9 cellular contexts compared by ENCODE assay signal in genomic region chr16:27642753-27643152, GRCh38.
DNase-seq lines count a peak whose midpoint lies in the region; ATAC-seq and TF ChIP-seq lines count a peak whose summit lies in the region.
"Had no signal": no experiment of that assay in that cellular context is flagged by ENCODE, and none has a peak within 500 bp of the region (broad histone marks: within the 10 kb centered on the region; RNA-seq: fewer than 3 reads in every experiment).

No MANE protein-coding gene starts in this region.

- WGBS in spleen, 5 donors: 73 to 88% (median 84%) methylated on average over 4 of the region's 4 CpGs

- DNase-seq in Daoy (ENCODE audit: low read depth): peak; percentile 28
- peak; percentile 19 for DNase-seq in HT-29 (ENCODE audit: low spot score)
- peak; percentile 15 for DNase-seq in activated CD8-positive, alpha-beta T cell treated with anti-CD3 and anti-CD28 coated beads for 36 hours
- no peak for DNase-seq in kidney epithelial cell (ENCODE audit: low read depth)
- DNase-seq in activated CD8-positive, alpha-beta memory T cell treated with anti-CD3 and anti-CD28 coated beads for 24 hours: no peak
- DNase-seq in spleen: no peak
- no peak for DNase-seq in NCI-H748 (lab: John Stamatoyannopoulos, UW; ENCODE audit: unreplicated experiment)
- DNase-seq in 8988T: no peak
- DNase-seq: amniotic stem cell had no signal

- CTCF ChIA-PET in activated CD8-positive, alpha-beta T cell treated with anti-CD3 and anti-CD28 coated beads for 36 hours (lab: Charles Lee): interaction anchor here (1.6 kb wide), 1 partner anchor 330 kb away, joined by 4 read pairs; no protein-coding TSS in a partner anchor

- no peaks in the 10 kb centered on the region for H3K27me3 ChIP-seq in kidney epithelial cell (ENCODE audit: control insufficient read depth, insufficient read depth, low read length)
- H3K27me3 ChIP-seq in spleen (replicated peaks in 1 of 7): no peaks in the 10 kb centered on the region

- no peak for TF ChIP-seq POLR2A in spleen (IDR thresholded peaks at IDR 0.05)

- H3K27me3 Mint-ChIP-seq in activated CD8-positive, alpha-beta T cell treated with anti-CD3 and anti-CD28 coated beads for 36 hours: no peaks in the 10 kb centered on the region

- peaks cover 2% of the 10 kb centered on the region for H3K9me3 Mint-ChIP-seq in activated CD8-positive, alpha-beta T cell treated with anti-CD3 and anti-CD28 coated beads for 36 hours

- H3K4me1 ChIP-seq in spleen: peaks cover 0 to 5% (median 0%) of the 10 kb centered on the region in 6 donors

- H3K36me3 Mint-ChIP-seq in activated CD8-positive, alpha-beta T cell treated with anti-CD3 and anti-CD28 coated beads for 36 hours (ENCODE audit: low read depth): peaks cover 8% of the 10 kb centered on the region

- peaks cover 0 to 6% (median 0%) of the 10 kb centered on the region in 8 donors for H3K9me3 ChIP-seq in spleen

- H3K4me3 Mint-ChIP-seq in activated CD8-positive, alpha-beta T cell treated with anti-CD3 and anti-CD28 coated beads for 36 hours: no peak overlapping the region

- no peak overlapping the region for H3K27ac ChIP-seq in spleen

- POLR2A ChIA-PET in activated CD8-positive, alpha-beta T cell treated with anti-CD3 and anti-CD28 coated beads for 36 hours (lab: Charles Lee): no interaction called here

- peak; percentile 36 for TF ChIP-seq CTCF in activated CD8-positive, alpha-beta T cell treated with anti-CD3 and anti-CD28 coated beads for 36 hours (IDR thresholded peaks at IDR 0.05)
- TF ChIP-seq CTCF in kidney epithelial cell (IDR thresholded peaks at IDR 0.05; ENCODE audit: insufficient read depth, low read length, poor library complexity, severe bottlenecking): peak; percentile 25
- no peak for TF ChIP-seq CTCF in spleen (IDR thresholded peaks at IDR 0.05 in 8 of 11, conservative IDR thresholded peaks at IDR 0.05 in 3 of 11)

- no peaks in the 10 kb centered on the region for H3K4me1 Mint-ChIP-seq in activated CD8-positive, alpha-beta T cell treated with anti-CD3 and anti-CD28 coated beads for 36 hours (ENCODE audit: low read depth)

- no peak overlapping the region for H3K4me3 ChIP-seq in kidney epithelial cell (ENCODE audit: low read depth, low read length)
- no peak overlapping the region for H3K4me3 ChIP-seq in spleen

- intact Hi-C loops in activated CD8-positive, alpha-beta T cell treated with anti-CD3 and anti-CD28 coated beads for 36 hours (cut with micrococcal nuclease): no loop called here
- intact Hi-C loops in spleen (cut with DNase I; ENCODE audit: low total_unique reads): no loop called here

- no peak overlapping the region for H3K27ac Mint-ChIP-seq in activated CD8-positive, alpha-beta T cell treated with anti-CD3 and anti-CD28 coated beads for 36 hours

- ATAC-seq in activated CD8-positive, alpha-beta T cell treated with anti-CD3 and anti-CD28 coated beads for 36 hours: no peak

- peaks cover 1% of the 10 kb centered on the region for H3K36me3 ChIP-seq in kidney epithelial cell (ENCODE audit: control insufficient read depth, insufficient read depth, low read length)
- peaks cover 0 to 62% (median 0%) of the 10 kb centered on the region in 6 donors for H3K36me3 ChIP-seq in spleen

Comparison
In these comparisons a context has a peak if more than half of its experiments do, and no peak if none do; other contexts are left out.
1. DNase-seq: peak in Daoy (single experiment), HT-29 (single experiment) and activated CD8-positive, alpha-beta T cell treated with anti-CD3 and anti-CD28 coated beads for 36 hours (single experiment); none in kidney epithelial cell (single experiment), activated CD8-positive, alpha-beta memory T cell treated with anti-CD3 and anti-CD28 coated beads for 24 hours (single experiment), spleen (single experiment), NCI-H748 (single experiment) and 8988T (single experiment).
2. CTCF ChIP-seq: peak in activated CD8-positive, alpha-beta T cell treated with anti-CD3 and anti-CD28 coated beads for 36 hours (single experiment) and kidney epithelial cell (single experiment); none in spleen (0 of 11).